10 cellular contexts compared by ENCODE assay signal in genomic region chr3:178968996-178969700, GRCh38.
A peak's percentile ranks its signal among the peaks of the same experiment; 100 is the strongest.
DNase-seq lines count a peak whose midpoint lies in the region; ATAC-seq lines count a peak whose summit lies in the region.
"Had no signal": no experiment of that assay in that cellular context is flagged by ENCODE, and none has a peak within 500 bp of the region (broad histone marks: within the 10 kb centered on the region; RNA-seq: fewer than 3 reads in every experiment).

No MANE protein-coding gene starts in this region.

- ATAC-seq in GM18498 (IDR thresholded peaks at IDR 0.05; ENCODE audit: unreplicated experiment): peak; percentile 90
- ATAC-seq in GM21360 (IDR thresholded peaks at IDR 0.05; ENCODE audit: unreplicated experiment): peak; percentile 88
- peak; percentile 84 for ATAC-seq in HG03045 (IDR thresholded peaks at IDR 0.05; ENCODE audit: unreplicated experiment)

- DNase-seq in NOMO-1 (lab: John Stamatoyannopoulos, UW; ENCODE audit: unreplicated experiment in 2 of 2) (peak; percentile 53 to 84), dedifferentiated amniotic fluid mesenchymal stem cell (ENCODE audit: extremely low spot score) (no peak), NCI-H2029 treated with DMSO at 0.1 percent for 48 hours (lab: John Stamatoyannopoulos, UW) (no peak), NK-92 (lab: John Stamatoyannopoulos, UW; ENCODE audit: unreplicated experiment) (no peak)
- DNase-seq in activated T-cell treated with anti-CD3 and anti-CD28 coated beads, Interleukin-2, amount 50 U/mL, for 1 hour: no peak
- DNase-seq: hippocampal formation, testis had no signal

Comparison
In these comparisons a context has a peak if more than half of its experiments do, and no peak if none do; other contexts are left out.
1. DNase-seq: peak in NOMO-1 (2 of 2); none in dedifferentiated amniotic fluid mesenchymal stem cell (single experiment), NCI-H2029 treated with DMSO at 0.1 percent for 48 hours (single experiment), activated T-cell treated with anti-CD3 and anti-CD28 coated beads, Interleukin-2, amount 50 U/mL, for 1 hour (single experiment) and NK-92 (single experiment).
2. Peak in every context shown above with its lines, with median percentiles within 50 percentile points of each other: ATAC-seq.